ENCODE assay signal across 1 cellular context in the genomic region with DNA sequence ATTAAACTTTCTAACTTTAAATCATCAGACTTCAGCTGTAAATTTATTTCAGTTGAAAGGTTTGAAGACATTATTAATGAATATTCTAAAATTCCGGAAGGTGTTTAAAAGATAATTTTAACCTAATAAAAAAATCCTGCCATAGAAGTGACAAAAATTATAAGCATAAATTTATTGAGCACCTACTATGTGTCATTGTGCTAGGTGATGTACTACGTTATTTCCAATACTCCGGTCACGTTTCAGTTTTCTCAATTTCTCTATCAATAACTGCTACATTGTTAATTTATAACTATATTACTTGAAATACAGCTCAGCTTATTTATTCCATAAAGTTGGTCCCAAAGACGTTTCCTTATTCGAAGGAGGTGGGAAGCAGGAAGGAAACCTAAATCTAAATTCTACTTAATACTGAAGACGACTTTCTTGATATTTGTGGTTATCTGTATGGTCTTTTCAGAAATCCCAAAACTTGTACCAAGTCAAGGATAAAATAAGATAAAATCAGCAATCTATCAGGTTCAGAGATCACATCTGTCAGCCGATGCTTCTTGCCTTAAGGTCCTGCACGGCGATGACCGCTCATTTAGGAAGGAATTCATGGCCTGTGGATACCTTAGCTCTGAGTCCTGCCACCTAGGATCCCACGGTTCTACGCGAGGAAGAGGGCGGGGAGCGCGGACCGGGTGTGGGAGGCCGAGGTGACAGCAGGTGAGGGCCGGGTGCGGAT.
TF ChIP-seq lines count a peak whose summit lies in the region.

No MANE protein-coding gene starts in this region.

TF ChIP-seq in GM12878, 131 proteins besides CTCF, POLR2A, EP300 and RAD21:
- no peak for TF ChIP-seq KLF5 (IDR thresholded peaks at IDR 0.05; ENCODE audit: partially characterized antibody)
- TF ChIP-seq NFYA (IDR thresholded peaks at IDR 0.05; ENCODE audit: borderline replicate concordance, low read depth, low read length): no peak
- TF ChIP-seq BMI1 (IDR thresholded peaks at IDR 0.05; ENCODE audit: borderline replicate concordance): peak; percentile 63; the same call in 1 of the 2 replicates
- TF ChIP-seq PKNOX1 (IDR thresholded peaks at IDR 0.05): peak; percentile 64; the same call in 1 of the 2 replicates
- no peak for TF ChIP-seq CUX1 (IDR thresholded peaks at IDR 0.05; ENCODE audit: insufficient replicate concordance, low read depth, low read length)
- TF ChIP-seq, protein P1, sequence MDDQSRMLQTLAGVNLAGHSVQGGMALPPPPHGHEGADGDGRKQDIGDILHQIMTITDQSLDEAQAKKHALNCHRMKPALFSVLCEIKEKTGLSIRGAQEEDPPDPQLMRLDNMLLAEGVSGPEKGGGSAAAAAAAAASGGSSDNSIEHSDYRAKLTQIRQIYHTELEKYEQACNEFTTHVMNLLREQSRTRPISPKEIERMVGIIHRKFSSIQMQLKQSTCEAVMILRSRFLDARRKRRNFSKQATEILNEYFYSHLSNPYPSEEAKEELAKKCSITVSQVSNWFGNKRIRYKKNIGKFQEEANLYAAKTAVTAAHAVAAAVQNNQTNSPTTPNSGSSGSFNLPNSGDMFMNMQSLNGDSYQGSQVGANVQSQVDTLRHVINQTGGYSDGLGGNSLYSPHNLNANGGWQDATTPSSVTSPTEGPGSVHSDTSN (IDR thresholded peaks at IDR 0.05; ENCODE audit: insufficient replicate concordance, low read depth, low read length): peak; percentile 52
- peak; percentile 71 for TF ChIP-seq HDGF (IDR thresholded peaks at IDR 0.05)
- no peak for TF ChIP-seq ATF7 (IDR thresholded peaks at IDR 0.05; ENCODE audit: low read depth)
- TF ChIP-seq ZNF207 (IDR thresholded peaks at IDR 0.05; ENCODE audit: borderline replicate concordance): 0 out of 2 replicates have a peak, but pooled peaks have one; percentile 23
- peak; percentile 99; the same call in 1 of the 2 replicates for TF ChIP-seq TCF3 (IDR thresholded peaks at IDR 0.05; ENCODE audit: borderline replicate concordance, insufficient read depth, low read depth, low read length)
- TF ChIP-seq MEF2A (IDR thresholded peaks at IDR 0.05; ENCODE audit: insufficient read depth, low read depth, low read length): no peak
- TF ChIP-seq BHLHE40 (IDR thresholded peaks at IDR 0.05; ENCODE audit: borderline replicate concordance in 1 of 2, low read depth in 2 of 2, low read length in 1 of 2): peak; percentile 86 to 89; a peak in 3 of 4 replicates
- peak in 1 of 2 experiments; percentile 56; a peak in 1 of 3 replicates for TF ChIP-seq EGR1 (IDR thresholded peaks at IDR 0.05; ENCODE audit: borderline replicate concordance in 1 of 2, low read depth in 2 of 2, low read length in 2 of 2)
- TF ChIP-seq SMC3 (IDR thresholded peaks at IDR 0.05; ENCODE audit: borderline replicate concordance, low read length): 0 out of 2 replicates have a peak, but pooled peaks have one; percentile 15
- peak; percentile 98 for TF ChIP-seq TCF12 (IDR thresholded peaks at IDR 0.05; ENCODE audit: low read depth, low read length)
- 0 out of 2 replicates have a peak, but pooled peaks have one; percentile 3 for TF ChIP-seq ZBTB33 (IDR thresholded peaks at IDR 0.05)
